Comparison of ENCODE assay signal across 1 cellular context in genomic region chr5:177109810-177110209, GRCh38.
TF ChIP-seq lines count a peak whose summit lies in the region.

No MANE protein-coding gene starts in this region.

TF ChIP-seq in H1, 55 proteins besides CTCF, POLR2A, EP300 and RAD21:
- TF ChIP-seq NANOG (IDR thresholded peaks at IDR 0.05; ENCODE audit: insufficient read depth, low read depth, low read length, poor library complexity, severe bottlenecking) (no peak), ZNF274 (IDR thresholded peaks at IDR 0.05; ENCODE audit: borderline replicate concordance, extremely low read depth, low read length) (no peak), SIX5 (IDR thresholded peaks at IDR 0.05; ENCODE audit: low read depth, low read length) (no peak), HDAC2 (IDR thresholded peaks at IDR 0.05; ENCODE audit: borderline replicate concordance in 1 of 2, low read depth in 2 of 2, low read length in 2 of 2) (no peak), GTF2F1 (IDR thresholded peaks at IDR 0.05; ENCODE audit: borderline replicate concordance, low read depth, low read length) (no peak), SRF (IDR thresholded peaks at IDR 0.05; ENCODE audit: low read depth, low read length) (no peak), RFX5 (IDR thresholded peaks at IDR 0.05; ENCODE audit: borderline replicate concordance, low read depth, low read length) (no peak), EZH2 (IDR thresholded peaks at IDR 0.05; ENCODE audit: low read depth, low read length, severe bottlenecking) (no peak)
TF ChIP-seq in H1: peak in this region for 0.
